ENCODE assay signal across 1 cellular context in the genomic region with DNA sequence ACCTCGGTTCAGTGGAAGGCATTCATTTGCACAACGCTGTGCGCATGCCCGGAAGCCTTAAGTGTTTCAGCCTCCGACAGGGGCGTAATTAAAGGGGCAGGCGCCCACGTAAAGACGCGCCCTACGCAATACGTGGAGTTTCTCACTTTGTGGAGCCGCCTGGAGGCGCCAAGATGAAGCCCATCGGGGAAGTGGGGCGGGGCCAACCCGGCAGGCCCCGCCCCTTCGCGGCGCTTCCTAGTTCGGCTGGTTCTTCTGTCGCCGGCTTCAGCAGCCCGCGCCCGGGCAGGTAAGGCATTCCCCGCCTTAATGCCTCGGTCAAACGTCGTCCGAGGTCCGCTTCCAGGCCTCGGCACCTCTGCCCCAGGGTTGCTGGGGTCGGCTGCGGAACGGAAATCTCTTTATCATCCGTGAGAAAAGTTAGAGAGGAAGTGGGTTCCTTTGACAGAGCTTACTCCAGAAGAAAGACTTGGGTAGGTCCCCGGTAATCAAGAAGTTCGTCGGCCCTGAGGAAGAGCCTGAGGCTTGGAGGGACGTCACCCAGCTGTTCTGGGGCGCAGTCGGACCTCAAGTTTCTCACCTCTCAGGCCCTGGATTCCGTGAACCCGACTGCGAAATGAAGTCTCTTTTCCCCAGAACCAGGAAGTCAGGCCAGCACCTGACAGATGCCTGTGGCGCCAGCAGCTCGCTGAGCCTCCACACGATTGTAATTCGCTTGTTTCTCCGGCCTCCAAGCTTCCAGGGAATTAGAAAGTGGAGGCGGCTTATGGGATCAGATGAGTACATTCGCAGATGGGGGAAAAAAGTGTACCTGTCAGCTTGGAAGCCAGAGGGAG.
TF ChIP-seq lines count a peak whose summit lies in the region.

A gene (plus strand): TSS at position 224 of the 836 bp plus-strand sequence. CDS start 9,161 bp downstream, outside the sequence.
A gene with protein sequence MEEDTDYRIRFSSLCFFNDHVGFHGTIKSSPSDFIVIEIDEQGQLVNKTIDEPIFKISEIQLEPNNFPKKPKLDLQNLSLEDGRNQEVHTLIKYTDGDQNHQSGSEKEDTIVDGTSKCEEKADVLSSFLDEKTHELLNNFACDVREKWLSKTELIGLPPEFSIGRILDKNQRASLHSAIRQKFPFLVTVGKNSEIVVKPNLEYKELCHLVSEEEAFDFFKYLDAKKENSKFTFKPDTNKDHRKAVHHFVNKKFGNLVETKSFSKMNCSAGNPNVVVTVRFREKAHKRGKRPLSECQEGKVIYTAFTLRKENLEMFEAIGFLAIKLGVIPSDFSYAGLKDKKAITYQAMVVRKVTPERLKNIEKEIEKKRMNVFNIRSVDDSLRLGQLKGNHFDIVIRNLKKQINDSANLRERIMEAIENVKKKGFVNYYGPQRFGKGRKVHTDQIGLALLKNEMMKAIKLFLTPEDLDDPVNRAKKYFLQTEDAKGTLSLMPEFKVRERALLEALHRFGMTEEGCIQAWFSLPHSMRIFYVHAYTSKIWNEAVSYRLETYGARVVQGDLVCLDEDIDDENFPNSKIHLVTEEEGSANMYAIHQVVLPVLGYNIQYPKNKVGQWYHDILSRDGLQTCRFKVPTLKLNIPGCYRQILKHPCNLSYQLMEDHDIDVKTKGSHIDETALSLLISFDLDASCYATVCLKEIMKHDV (minus strand): TSS at position 63 of the 836 bp plus-strand sequence. CDS start 3,545 bp downstream, outside the sequence.

TF ChIP-seq in K562, 482 proteins besides CTCF, POLR2A, EP300 and RAD21 (continued from another document and continues in another):
- TF ChIP-seq, protein P1, sequence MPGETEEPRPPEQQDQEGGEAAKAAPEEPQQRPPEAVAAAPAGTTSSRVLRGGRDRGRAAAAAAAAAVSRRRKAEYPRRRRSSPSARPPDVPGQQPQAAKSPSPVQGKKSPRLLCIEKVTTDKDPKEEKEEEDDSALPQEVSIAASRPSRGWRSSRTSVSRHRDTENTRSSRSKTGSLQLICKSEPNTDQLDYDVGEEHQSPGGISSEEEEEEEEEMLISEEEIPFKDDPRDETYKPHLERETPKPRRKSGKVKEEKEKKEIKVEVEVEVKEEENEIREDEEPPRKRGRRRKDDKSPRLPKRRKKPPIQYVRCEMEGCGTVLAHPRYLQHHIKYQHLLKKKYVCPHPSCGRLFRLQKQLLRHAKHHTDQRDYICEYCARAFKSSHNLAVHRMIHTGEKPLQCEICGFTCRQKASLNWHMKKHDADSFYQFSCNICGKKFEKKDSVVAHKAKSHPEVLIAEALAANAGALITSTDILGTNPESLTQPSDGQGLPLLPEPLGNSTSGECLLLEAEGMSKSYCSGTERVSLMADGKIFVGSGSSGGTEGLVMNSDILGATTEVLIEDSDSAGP (CRISPR knock-in tag; IDR thresholded peaks at IDR 0.05) = peak; percentile 74; the same call in 1 of the 2 replicates
- TF ChIP-seq ATF1 (CRISPR knock-in tag; IDR thresholded peaks at IDR 0.05) (no peak), ATF1 (tag; IDR thresholded peaks at IDR 0.05) (peak; percentile 92), MBD2 (IDR thresholded peaks at IDR 0.05; ENCODE audit: borderline replicate concordance, low read depth) (no peak), RBM39 (optimal IDR thresholded peaks at IDR 0.05; ENCODE audit: low read depth, low read length) (no peak), SMAD2 (IDR thresholded peaks at IDR 0.05; ENCODE audit: low read depth, low read length) (no peak), NONO (IDR thresholded peaks at IDR 0.05; ENCODE audit: low read depth in 2 of 2, low read length in 1 of 2) (no peak), SRSF7 (optimal IDR thresholded peaks at IDR 0.05; ENCODE audit: low read depth, low read length) (no peak), POLR2H (tag; IDR thresholded peaks at IDR 0.05; ENCODE audit: low read depth) (peak; percentile 71), KAT2B (IDR thresholded peaks at IDR 0.05; ENCODE audit: low read depth, low read length) (peak; percentile 79), MCM5 (IDR thresholded peaks at IDR 0.05; ENCODE audit: low read depth) (no peak), HMGN3 (IDR thresholded peaks at IDR 0.05; ENCODE audit: borderline replicate concordance, extremely low read depth, insufficient read length, low read depth, low read length) (peak; percentile 52), ZNF57 (CRISPR knock-in tag; IDR thresholded peaks at IDR 0.05) (no peak), ZNF444 (CRISPR knock-in tag; IDR thresholded peaks at IDR 0.05) (no peak), BCOR (IDR thresholded peaks at IDR 0.05) (no peak), NRF1 (conservative IDR thresholded peaks at IDR 0.05 in 1 of 2, IDR thresholded peaks at IDR 0.05 in 1 of 2) (peak; percentile 92 to 94), EWSR1 (IDR thresholded peaks at IDR 0.05; ENCODE audit: borderline replicate concordance, low read depth, partially characterized antibody) (no peak), HNRNPL (IDR thresholded peaks at IDR 0.05; ENCODE audit: low read depth, low read length) (no peak), PML (IDR thresholded peaks at IDR 0.05; ENCODE audit: low read length) (peak; percentile 81; the same call in 1 of the 2 replicates), SMARCA4 (IDR thresholded peaks at IDR 0.05) (0 out of 2 replicates have a peak, but pooled peaks have one; percentile 15), NFIC (IDR thresholded peaks at IDR 0.05) (no peak), ZNF143 (CRISPR knock-in tag; IDR thresholded peaks at IDR 0.05) (no peak), ZFX (CRISPR knock-in tag; IDR thresholded peaks at IDR 0.05) (peak; percentile 83), SMARCC2 (IDR thresholded peaks at IDR 0.05; ENCODE audit: low read depth) (no peak), CHD1 (IDR thresholded peaks at IDR 0.05; ENCODE audit: low read length) (no peak), L3MBTL2 (IDR thresholded peaks at IDR 0.05) (peak; percentile 48; the same call in 1 of the 2 replicates), ILK (tag; IDR thresholded peaks at IDR 0.05; ENCODE audit: borderline replicate concordance, low read depth) (no peak), CBFA2T2 (conservative IDR thresholded peaks at IDR 0.05) (no peak), SNIP1 (IDR thresholded peaks at IDR 0.05; ENCODE audit: low read depth) (no peak), GTF2F1 (IDR thresholded peaks at IDR 0.05; ENCODE audit: low read depth, low read length) (no peak), YY1 (IDR thresholded peaks at IDR 0.05; ENCODE audit: borderline replicate concordance in 1 of 3, control insufficient read depth in 1 of 3, extremely low read depth in 1 of 3, insufficient read depth in 3 of 3, insufficient read length in 1 of 3, insufficient replicate concordance in 2 of 3, low read depth in 1 of 3, low read length in 2 of 3) (peak in 2 of 3 experiments; percentile 26 to 68), ZNF224 (CRISPR knock-in tag; IDR thresholded peaks at IDR 0.05) (no peak)
- TF ChIP-seq, protein P2, sequence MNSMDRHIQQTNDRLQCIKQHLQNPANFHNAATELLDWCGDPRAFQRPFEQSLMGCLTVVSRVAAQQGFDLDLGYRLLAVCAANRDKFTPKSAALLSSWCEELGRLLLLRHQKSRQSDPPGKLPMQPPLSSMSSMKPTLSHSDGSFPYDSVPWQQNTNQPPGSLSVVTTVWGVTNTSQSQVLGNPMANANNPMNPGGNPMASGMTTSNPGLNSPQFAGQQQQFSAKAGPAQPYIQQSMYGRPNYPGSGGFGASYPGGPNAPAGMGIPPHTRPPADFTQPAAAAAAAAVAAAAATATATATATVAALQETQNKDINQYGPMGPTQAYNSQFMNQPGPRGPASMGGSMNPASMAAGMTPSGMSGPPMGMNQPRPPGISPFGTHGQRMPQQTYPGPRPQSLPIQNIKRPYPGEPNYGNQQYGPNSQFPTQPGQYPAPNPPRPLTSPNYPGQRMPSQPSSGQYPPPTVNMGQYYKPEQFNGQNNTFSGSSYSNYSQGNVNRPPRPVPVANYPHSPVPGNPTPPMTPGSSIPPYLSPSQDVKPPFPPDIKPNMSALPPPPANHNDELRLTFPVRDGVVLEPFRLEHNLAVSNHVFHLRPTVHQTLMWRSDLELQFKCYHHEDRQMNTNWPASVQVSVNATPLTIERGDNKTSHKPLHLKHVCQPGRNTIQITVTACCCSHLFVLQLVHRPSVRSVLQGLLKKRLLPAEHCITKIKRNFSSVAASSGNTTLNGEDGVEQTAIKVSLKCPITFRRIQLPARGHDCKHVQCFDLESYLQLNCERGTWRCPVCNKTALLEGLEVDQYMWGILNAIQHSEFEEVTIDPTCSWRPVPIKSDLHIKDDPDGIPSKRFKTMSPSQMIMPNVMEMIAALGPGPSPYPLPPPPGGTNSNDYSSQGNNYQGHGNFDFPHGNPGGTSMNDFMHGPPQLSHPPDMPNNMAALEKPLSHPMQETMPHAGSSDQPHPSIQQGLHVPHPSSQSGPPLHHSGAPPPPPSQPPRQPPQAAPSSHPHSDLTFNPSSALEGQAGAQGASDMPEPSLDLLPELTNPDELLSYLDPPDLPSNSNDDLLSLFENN (IDR thresholded peaks at IDR 0.05; ENCODE audit: low read depth in 2 of 2, low read length in 2 of 2) = no peak
- TF ChIP-seq, protein P3, sequence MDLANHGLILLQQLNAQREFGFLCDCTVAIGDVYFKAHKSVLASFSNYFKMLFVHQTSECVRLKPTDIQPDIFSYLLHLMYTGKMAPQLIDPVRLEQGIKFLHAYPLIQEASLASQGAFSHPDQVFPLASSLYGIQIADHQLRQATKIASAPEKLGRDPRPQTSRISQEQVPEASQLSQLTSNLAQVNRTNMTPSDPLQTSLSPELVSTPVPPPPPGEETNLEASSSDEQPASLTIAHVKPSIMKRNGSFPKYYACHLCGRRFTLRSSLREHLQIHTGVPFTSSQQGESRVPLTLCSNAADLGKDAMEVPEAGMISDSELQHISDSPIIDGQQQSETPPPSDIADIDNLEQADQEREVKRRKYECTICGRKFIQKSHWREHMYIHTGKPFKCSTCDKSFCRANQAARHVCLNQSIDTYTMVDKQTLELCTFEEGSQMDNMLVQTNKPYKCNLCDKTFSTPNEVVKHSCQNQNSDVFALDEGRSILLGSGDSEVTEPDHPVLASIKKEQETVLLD (IDR thresholded peaks at IDR 0.05) = peak; percentile 99
- TF ChIP-seq, protein P4, sequence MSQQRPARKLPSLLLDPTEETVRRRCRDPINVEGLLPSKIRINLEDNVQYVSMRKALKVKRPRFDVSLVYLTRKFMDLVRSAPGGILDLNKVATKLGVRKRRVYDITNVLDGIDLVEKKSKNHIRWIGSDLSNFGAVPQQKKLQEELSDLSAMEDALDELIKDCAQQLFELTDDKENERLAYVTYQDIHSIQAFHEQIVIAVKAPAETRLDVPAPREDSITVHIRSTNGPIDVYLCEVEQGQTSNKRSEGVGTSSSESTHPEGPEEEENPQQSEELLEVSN (IDR thresholded peaks at IDR 0.05; ENCODE audit: borderline replicate concordance in 1 of 2, extremely low read depth in 1 of 2, insufficient read depth in 1 of 2, insufficient read length in 1 of 2, low read depth in 1 of 2, low read length in 1 of 2, poor library complexity in 1 of 2, severe bottlenecking in 1 of 2) = peak in 1 of 2 experiments; percentile 74
- TF ChIP-seq, protein P5, sequence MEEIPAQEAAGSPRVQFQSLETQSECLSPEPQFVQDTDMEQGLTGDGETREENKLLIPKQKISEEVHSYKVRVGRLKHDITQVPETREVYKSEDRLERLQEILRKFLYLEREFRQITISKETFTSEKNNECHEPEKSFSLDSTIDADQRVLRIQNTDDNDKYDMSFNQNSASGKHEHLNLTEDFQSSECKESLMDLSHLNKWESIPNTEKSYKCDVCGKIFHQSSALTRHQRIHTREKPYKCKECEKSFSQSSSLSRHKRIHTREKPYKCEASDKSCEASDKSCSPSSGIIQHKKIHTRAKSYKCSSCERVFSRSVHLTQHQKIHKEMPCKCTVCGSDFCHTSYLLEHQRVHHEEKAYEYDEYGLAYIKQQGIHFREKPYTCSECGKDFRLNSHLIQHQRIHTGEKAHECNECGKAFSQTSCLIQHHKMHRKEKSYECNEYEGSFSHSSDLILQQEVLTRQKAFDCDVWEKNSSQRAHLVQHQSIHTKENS (CRISPR knock-in tag; IDR thresholded peaks at IDR 0.05) = no peak
- TF ChIP-seq, protein P6, sequence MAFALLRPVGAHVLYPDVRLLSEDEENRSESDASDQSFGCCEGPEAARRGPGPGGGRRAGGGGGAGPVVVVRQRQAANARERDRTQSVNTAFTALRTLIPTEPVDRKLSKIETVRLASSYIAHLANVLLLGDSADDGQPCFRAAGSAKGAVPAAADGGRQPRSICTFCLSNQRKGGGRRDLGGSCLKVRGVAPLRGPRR (CRISPR knock-in tag; IDR thresholded peaks at IDR 0.05) = no peak
- TF ChIP-seq, protein P7, sequence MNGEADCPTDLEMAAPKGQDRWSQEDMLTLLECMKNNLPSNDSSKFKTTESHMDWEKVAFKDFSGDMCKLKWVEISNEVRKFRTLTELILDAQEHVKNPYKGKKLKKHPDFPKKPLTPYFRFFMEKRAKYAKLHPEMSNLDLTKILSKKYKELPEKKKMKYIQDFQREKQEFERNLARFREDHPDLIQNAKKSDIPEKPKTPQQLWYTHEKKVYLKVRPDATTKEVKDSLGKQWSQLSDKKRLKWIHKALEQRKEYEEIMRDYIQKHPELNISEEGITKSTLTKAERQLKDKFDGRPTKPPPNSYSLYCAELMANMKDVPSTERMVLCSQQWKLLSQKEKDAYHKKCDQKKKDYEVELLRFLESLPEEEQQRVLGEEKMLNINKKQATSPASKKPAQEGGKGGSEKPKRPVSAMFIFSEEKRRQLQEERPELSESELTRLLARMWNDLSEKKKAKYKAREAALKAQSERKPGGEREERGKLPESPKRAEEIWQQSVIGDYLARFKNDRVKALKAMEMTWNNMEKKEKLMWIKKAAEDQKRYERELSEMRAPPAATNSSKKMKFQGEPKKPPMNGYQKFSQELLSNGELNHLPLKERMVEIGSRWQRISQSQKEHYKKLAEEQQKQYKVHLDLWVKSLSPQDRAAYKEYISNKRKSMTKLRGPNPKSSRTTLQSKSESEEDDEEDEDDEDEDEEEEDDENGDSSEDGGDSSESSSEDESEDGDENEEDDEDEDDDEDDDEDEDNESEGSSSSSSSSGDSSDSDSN (IDR thresholded peaks at IDR 0.05; ENCODE audit: borderline replicate concordance in 1 of 2, low read depth in 2 of 2, low read length in 2 of 2) = 0 out of 4 replicates have a peak, but pooled peaks of 1 of the 2 experiments have one; percentile 3
- TF ChIP-seq, protein P8, sequence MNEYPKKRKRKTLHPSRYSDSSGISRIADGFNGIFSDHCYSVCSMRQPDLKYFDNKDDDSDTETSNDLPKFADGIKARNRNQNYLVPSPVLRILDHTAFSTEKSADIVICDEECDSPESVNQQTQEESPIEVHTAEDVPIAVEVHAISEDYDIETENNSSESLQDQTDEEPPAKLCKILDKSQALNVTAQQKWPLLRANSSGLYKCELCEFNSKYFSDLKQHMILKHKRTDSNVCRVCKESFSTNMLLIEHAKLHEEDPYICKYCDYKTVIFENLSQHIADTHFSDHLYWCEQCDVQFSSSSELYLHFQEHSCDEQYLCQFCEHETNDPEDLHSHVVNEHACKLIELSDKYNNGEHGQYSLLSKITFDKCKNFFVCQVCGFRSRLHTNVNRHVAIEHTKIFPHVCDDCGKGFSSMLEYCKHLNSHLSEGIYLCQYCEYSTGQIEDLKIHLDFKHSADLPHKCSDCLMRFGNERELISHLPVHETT (CRISPR knock-in tag; conservative IDR thresholded peaks at IDR 0.05 in 1 of 2, IDR thresholded peaks at IDR 0.05 in 1 of 2) = no peak
